8 cellular contexts compared by ENCODE assay signal in genomic region chr19:54137114-54137912, GRCh38. TPM values are rescaled to one million over a fixed set of nuclear protein-coding genes. Genes with fewer than 3 reads are reported as not detected.
DNase-seq lines count a peak whose midpoint lies in the region; ATAC-seq and TF ChIP-seq lines count a peak whose summit lies in the region.

Gene CNOT3 (plus strand): TSS chr19:54137762. CDS start chr19:54142979, 5,217 bp downstream.

- peak within 1 kb of the TSS; percentile 95 for H3K27ac Mint-ChIP-seq in activated T-helper 17 cell treated with anti-CD3 and anti-CD28 coated beads, Interleukin-2, amount 50 U/mL, for 72 hours
- H3K27ac Mint-ChIP-seq in naive B cell: peak within 1 kb of the TSS; percentile 80 to 99 (median 95)
- H3K27ac Mint-ChIP-seq in stimulated activated memory B cell treated with anti-CD40 and anti-IgM and Interleukin-4, amounts not matched to agents 10 μg/mL and 1 μg/mL and 100 μg/mL, for 72 hours: peak within 1 kb of the TSS; percentile 97

- H3K36me3 Mint-ChIP-seq in activated T-helper 17 cell treated with anti-CD3 and anti-CD28 coated beads, Interleukin-2, amount 50 U/mL, for 72 hours (ENCODE audit: low read depth): peaks cover 41% of the 10 kb centered on the region
- H3K36me3 Mint-ChIP-seq in naive B cell: peaks cover 0 to 8% of the 10 kb centered on the region in 2 donors
- H3K36me3 Mint-ChIP-seq in stimulated activated memory B cell treated with anti-CD40 and anti-IgM and Interleukin-4, amounts not matched to agents 10 μg/mL and 1 μg/mL and 100 μg/mL, for 72 hours: peaks cover 27% of the 10 kb centered on the region

- peak; percentile 100 for DNase-seq in Daoy (ENCODE audit: low read depth)
- DNase-seq in GOT3 (lab: John Stamatoyannopoulos, UW): peak; percentile 99
- peak; percentile 100 for DNase-seq in LNCaP clone FGC (ENCODE audit: low read depth)
- DNase-seq in RWPE1 (ENCODE audit: low spot score): peak; percentile 99
- DNase-seq in fibroblast of gingiva (ENCODE audit: low read depth): peak; percentile 100
- DNase-seq in naive B cell: peak; percentile 100

- H3K27me3 Mint-ChIP-seq in activated T-helper 17 cell treated with anti-CD3 and anti-CD28 coated beads, Interleukin-2, amount 50 U/mL, for 72 hours: no peaks in the 10 kb centered on the region
- H3K27me3 Mint-ChIP-seq in naive B cell: no peaks in the 10 kb centered on the region
- no peaks in the 10 kb centered on the region for H3K27me3 Mint-ChIP-seq in stimulated activated memory B cell treated with anti-CD40 and anti-IgM and Interleukin-4, amounts not matched to agents 10 μg/mL and 1 μg/mL and 100 μg/mL, for 72 hours

- peak within 1 kb of the TSS; percentile 91 for H3K4me3 Mint-ChIP-seq in activated T-helper 17 cell treated with anti-CD3 and anti-CD28 coated beads, Interleukin-2, amount 50 U/mL, for 72 hours
- peak within 1 kb of the TSS; percentile 83 to 96 (median 90) for H3K4me3 Mint-ChIP-seq in naive B cell
- H3K4me3 Mint-ChIP-seq in stimulated activated memory B cell treated with anti-CD40 and anti-IgM and Interleukin-4, amounts not matched to agents 10 μg/mL and 1 μg/mL and 100 μg/mL, for 72 hours: peak within 1 kb of the TSS; percentile 90

- peak within 1 kb of the TSS; percentile 94 for H3K27ac ChIP-seq in RWPE1

- ATAC-seq in activated T-helper 17 cell treated with anti-CD3 and anti-CD28 coated beads, Interleukin-2, amount 50 U/mL, for 72 hours (replicated peaks): peak; percentile 88
- peak; percentile 75 to 76 for ATAC-seq in naive B cell (ENCODE audit: low read depth in 2 of 2)
- peak; percentile 93 for ATAC-seq in stimulated activated memory B cell treated with anti-CD40 and anti-IgM and Interleukin-4, amounts not matched to agents 10 μg/mL and 1 μg/mL and 100 μg/mL, for 72 hours

- peaks cover 21% of the 10 kb centered on the region for H3K4me1 Mint-ChIP-seq in activated T-helper 17 cell treated with anti-CD3 and anti-CD28 coated beads, Interleukin-2, amount 50 U/mL, for 72 hours
- peaks cover 44 to 51% (median 46%) of the 10 kb centered on the region in 3 donors for H3K4me1 Mint-ChIP-seq in naive B cell
- peaks cover 51% of the 10 kb centered on the region for H3K4me1 Mint-ChIP-seq in stimulated activated memory B cell treated with anti-CD40 and anti-IgM and Interleukin-4, amounts not matched to agents 10 μg/mL and 1 μg/mL and 100 μg/mL, for 72 hours

- H3K4me3 ChIP-seq in LNCaP clone FGC (ENCODE audit: low read depth, low read length): peak within 1 kb of the TSS; percentile 70

- no peaks in the 10 kb centered on the region for H3K9me3 Mint-ChIP-seq in activated T-helper 17 cell treated with anti-CD3 and anti-CD28 coated beads, Interleukin-2, amount 50 U/mL, for 72 hours
- H3K9me3 Mint-ChIP-seq in naive B cell: no peaks in the 10 kb centered on the region
- no peaks in the 10 kb centered on the region for H3K9me3 Mint-ChIP-seq in stimulated activated memory B cell treated with anti-CD40 and anti-IgM and Interleukin-4, amounts not matched to agents 10 μg/mL and 1 μg/mL and 100 μg/mL, for 72 hours

- CTCF ChIA-PET in RWPE1 (lab: Yijun Ruan, JAX): no interaction called here

- no peak for TF ChIP-seq CTCF in LNCaP clone FGC (IDR thresholded peaks at IDR 0.05; ENCODE audit: control insufficient read depth, extremely low read depth, insufficient read depth)
- TF ChIP-seq CTCF in RWPE1 (conservative IDR thresholded peaks at IDR 0.05; ENCODE audit: low read depth): no peak

- POLR2A ChIA-PET in RWPE1 (lab: Yijun Ruan, JAX; ENCODE audit: low non-redundant PET): interaction anchor here (0.6 to 1.6 kb wide), 5 partner anchors 10 to 469 kb away, joined by 3 to 5 read pairs (median 3); partner anchors contain the start of genes LENG1, PRPF31 and TFPT

RNA-seq across cellular contexts. Expression of gene CNOT3, which starts in this region (rescaled TPM):
- 10.9 and 14.0 TPM in 2 replicates for total RNA-seq in Daoy (2014; rRNA removed; shearing (Covaris generic))
- 10 to 100 TPM; 51.4 to 61.4 TPM for total RNA-seq in activated T-helper 17 cell treated with anti-CD3 and anti-CD28 coated beads, Interleukin-2, amount 50 U/mL, for 72 hours
- 10 to 100 TPM in 1 of 6 donors, 1 to 10 TPM in 5; 2.7 to 12.9 (median 6.9) TPM for polyA plus RNA-seq in naive B cell (ENCODE audit: low read depth in 6 of 6)

Comparison
In these comparisons a context has a peak if more than half of its experiments do, and no peak if none do; other contexts are left out.
1. Peak in every context shown above with its lines: DNase-seq, ATAC-seq, H3K4me3 ChIP-seq and H3K27ac ChIP-seq.